In the genomic region with DNA sequence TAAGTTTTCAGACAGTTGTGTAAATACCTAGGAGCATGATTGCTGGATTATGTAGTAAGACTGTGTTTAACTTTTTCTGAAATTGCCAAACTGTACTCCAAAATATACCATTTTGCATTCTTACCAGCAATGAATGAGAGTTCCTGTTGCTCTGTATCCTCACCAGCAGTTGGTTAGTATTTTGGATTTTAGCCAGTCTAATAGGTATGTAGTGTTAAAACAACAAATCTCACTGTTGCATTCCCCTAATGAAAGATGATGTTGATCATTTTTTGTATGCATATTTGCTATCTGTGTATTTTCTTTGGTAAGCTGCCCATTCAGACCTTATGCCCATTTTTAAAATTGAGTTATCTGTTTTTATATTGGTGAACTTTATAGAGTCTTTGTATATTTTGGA, we compare ENCODE assay signal across 25 cellular contexts.
"Had no signal": no experiment of that assay in that cellular context is flagged by ENCODE, and none has a peak within 500 bp of the region (broad histone marks: within the 10 kb centered on the region; RNA-seq: fewer than 3 reads in every experiment).

No MANE protein-coding gene starts in this region.

- H3K27ac ChIP-seq: coronary artery, esophagus squamous epithelium, lower lobe of right lung, ovary, psoas muscle, sigmoid colon, testis, tibial artery had no signal

- H3K36me3 Mint-ChIP-seq: immature natural killer cell; stimulated activated effector memory CD8-positive, alpha-beta T cell treated with anti-CD3 and anti-CD28 coated beads, Interleukin-12 subunit alpha, Interleukin-12 subunit beta, amount 100 ng/mL, for 72 hours had no signal

- H3K27me3 Mint-ChIP-seq: type B pancreatic cell had no signal

- H3K4me3 Mint-ChIP-seq: immature natural killer cell; naive thymus-derived CD8-positive, alpha-beta T cell; nephron progenitor cell; stimulated activated effector memory CD8-positive, alpha-beta T cell treated with anti-CD3 and anti-CD28 coated beads, Interleukin-12 subunit alpha, Interleukin-12 subunit beta, amount 100 ng/mL, for 72 hours; type B pancreatic cell had no signal

- H3K4me1 Mint-ChIP-seq: immature natural killer cell; naive thymus-derived CD8-positive, alpha-beta T cell; nephron progenitor cell; stimulated activated effector memory CD8-positive, alpha-beta T cell treated with anti-CD3 and anti-CD28 coated beads, Interleukin-12 subunit alpha, Interleukin-12 subunit beta, amount 100 ng/mL, for 72 hours had no signal

- DNase-seq: dermis blood vessel endothelial cell; effector memory CD4-positive, alpha-beta T cell; erythroblast; esophagus squamous epithelium; hypothalamus; immature natural killer cell; left ventricle myocardium superior; lower lobe of right lung; naive thymus-derived CD8-positive, alpha-beta T cell; nephron progenitor cell; nucleus accumbens; ovary; posterior cingulate gyrus; psoas muscle; right cardiac atrium; sigmoid colon; stimulated activated CD4-positive, alpha-beta T cell treated with anti-CD3 and anti-CD28 coated beads, Interleukin-2, amount 100 ng/mL, for 24 hours; stimulated activated CD4-positive, alpha-beta T cell treated with anti-CD3 and anti-CD28 coated beads, Interleukin-4, amount 100 ng/mL, for 24 hours; stimulated activated naive CD8-positive, alpha-beta T cell treated with anti-CD3 and anti-CD28 coated beads, Interleukin-15, Interleukin-2, amounts not matched to agents 100 U/mL and 50 U/mL, for 24 hours; substantia nigra; testis; tibial artery had no signal

- ATAC-seq: left ventricle myocardium superior; lower lobe of right lung; naive thymus-derived CD8-positive, alpha-beta T cell; psoas muscle; right cardiac atrium; stimulated activated effector memory CD8-positive, alpha-beta T cell treated with anti-CD3 and anti-CD28 coated beads, Interleukin-12 subunit alpha, Interleukin-12 subunit beta, amount 100 ng/mL, for 72 hours; stimulated activated naive CD8-positive, alpha-beta T cell treated with anti-CD3 and anti-CD28 coated beads, Interleukin-15, Interleukin-2, amounts not matched to agents 100 U/mL and 50 U/mL, for 24 hours had no signal

- H3K27ac Mint-ChIP-seq: immature natural killer cell; naive thymus-derived CD8-positive, alpha-beta T cell; nephron progenitor cell; stimulated activated effector memory CD8-positive, alpha-beta T cell treated with anti-CD3 and anti-CD28 coated beads, Interleukin-12 subunit alpha, Interleukin-12 subunit beta, amount 100 ng/mL, for 72 hours; type B pancreatic cell had no signal
